ENCODE assay signal across 12 cellular contexts in genomic region chr2:178863856-178864620, GRCh38. TPM values are rescaled to one million over a fixed set of nuclear protein-coding genes. Genes with fewer than 3 reads are reported as not detected.
DNase-seq lines count a peak whose midpoint lies in the region; ATAC-seq and TF ChIP-seq lines count a peak whose summit lies in the region.
"Had no signal": no experiment of that assay in that cellular context is flagged by ENCODE, and none has a peak within 500 bp of the region (broad histone marks: within the 10 kb centered on the region; RNA-seq: fewer than 3 reads in every experiment).

No MANE protein-coding gene starts in this region.

- no peaks in the 10 kb centered on the region for H3K9me3 ChIP-seq in CD4-positive, CD25-positive, alpha-beta regulatory T cell (ENCODE audit: control insufficient read depth in 2 of 2, low read length in 2 of 2)
- no peaks in the 10 kb centered on the region for H3K9me3 ChIP-seq in neural progenitor cell (ENCODE audit: low read depth)

- H4K20me1 ChIP-seq in neural progenitor cell (ENCODE audit: low read depth) = no peaks in the 10 kb centered on the region

- H3K9me3 Mint-ChIP-seq in CD4-positive, CD25-positive, alpha-beta regulatory T cell = no peaks in the 10 kb centered on the region
- no peaks in the 10 kb centered on the region for H3K9me3 Mint-ChIP-seq in neural progenitor cell
- H3K9me3 Mint-ChIP-seq: IgD-negative memory B cell had no signal

- no peak overlapping the region for H3K4me2 ChIP-seq in neural progenitor cell

- TF ChIP-seq CTCF in WI38 (IDR thresholded peaks at IDR 0.05; ENCODE audit: low read depth, low read length) (no peak), neural progenitor cell (IDR thresholded peaks at IDR 0.05) (no peak)

- H3K4me3 Mint-ChIP-seq in CD4-positive, CD25-positive, alpha-beta regulatory T cell = no peak overlapping the region
- no peak overlapping the region for H3K4me3 Mint-ChIP-seq in neural progenitor cell
- H3K4me3 Mint-ChIP-seq: activated CD8-positive, alpha-beta memory T cell treated with anti-CD3 and anti-CD28 coated beads, Interleukin-2, amount 10 ng/mL, durations not matched to agents 7 days and 5 days; IgD-negative memory B cell had no signal

- peaks cover 52% of the 10 kb centered on the region for H3K36me3 Mint-ChIP-seq in CD4-positive, CD25-positive, alpha-beta regulatory T cell
- no peaks in the 10 kb centered on the region for H3K36me3 Mint-ChIP-seq in neural progenitor cell

- no peak overlapping the region for H3K27ac ChIP-seq in CD4-positive, CD25-positive, alpha-beta regulatory T cell (ENCODE audit: insufficient read depth, low read length, poor library complexity, severe bottlenecking)
- H3K27ac ChIP-seq in neural progenitor cell = no peak overlapping the region

- H3K36me3 ChIP-seq in CD4-positive, CD25-positive, alpha-beta regulatory T cell (ENCODE audit: control insufficient read depth, insufficient read depth, low read length) = peaks cover 44% of the 10 kb centered on the region
- no peaks in the 10 kb centered on the region for H3K36me3 ChIP-seq in neural progenitor cell

- H3K79me2 ChIP-seq in neural progenitor cell (ENCODE audit: low read depth) = no peaks in the 10 kb centered on the region

- DNase-seq in CD4-positive, CD25-positive, alpha-beta regulatory T cell = no peak
- DNase-seq in globus pallidus (ENCODE audit: low spot score) (peak; percentile 35), neural progenitor cell (ENCODE audit: low spot score) (peak; percentile 8), UCSD-AML1 (lab: John Stamatoyannopoulos, UW; ENCODE audit: unreplicated experiment) (no peak), T-helper 2 cell (no peak)
- DNase-seq in stimulated activated CD4-positive, alpha-beta T cell treated with anti-CD3 and anti-CD28 coated beads, Interleukin-15, amount 100 ng/mL, for 24 hours = no peak
- DNase-seq in activated naive CD4-positive, alpha-beta T cell (lab: John Stamatoyannopoulos, UW) = no peak
- DNase-seq: activated CD8-positive, alpha-beta memory T cell treated with anti-CD3 and anti-CD28 coated beads, Interleukin-2, amount 10 ng/mL, durations not matched to agents 7 days and 5 days; retina; stimulated activated naive CD8-positive, alpha-beta T cell treated with anti-CD3 and anti-CD28 coated beads, Interleukin-15, Interleukin-2, amounts not matched to agents 100 U/mL and 50 U/mL, for 24 hours had no signal

- H3K4me3 ChIP-seq in CD4-positive, CD25-positive, alpha-beta regulatory T cell (ENCODE audit: low read depth, low read length) = no peak overlapping the region
- H3K4me3 ChIP-seq in WI38 (ENCODE audit: low read depth, low read length) (peak overlapping the region; percentile 6), neural progenitor cell (no peak overlapping the region)

- no peaks in the 10 kb centered on the region for H3K4me1 ChIP-seq in CD4-positive, CD25-positive, alpha-beta regulatory T cell (ENCODE audit: control insufficient read depth, insufficient read depth, low read length, poor library complexity, severe bottlenecking)
- H3K4me1 ChIP-seq in neural progenitor cell = peaks cover 5% of the 10 kb centered on the region

- no peaks in the 10 kb centered on the region for H3K27me3 Mint-ChIP-seq in CD4-positive, CD25-positive, alpha-beta regulatory T cell
- H3K27me3 Mint-ChIP-seq in neural progenitor cell (ENCODE audit: insufficient read depth, low read depth) = no peaks in the 10 kb centered on the region
- H3K27me3 Mint-ChIP-seq: IgD-negative memory B cell had no signal

- H3F3A ChIP-seq in neural progenitor cell (ENCODE audit: low read depth) = no peaks in the 10 kb centered on the region

- peak overlapping the region; percentile 98 for H2AFZ ChIP-seq in neural progenitor cell (replicated peaks)

- no peak for ATAC-seq in CD4-positive, CD25-positive, alpha-beta regulatory T cell (ENCODE audit: low read depth in 2 of 2)
- ATAC-seq: activated CD8-positive, alpha-beta memory T cell treated with anti-CD3 and anti-CD28 coated beads, Interleukin-2, amount 10 ng/mL, durations not matched to agents 7 days and 5 days; stimulated activated naive CD8-positive, alpha-beta T cell treated with anti-CD3 and anti-CD28 coated beads, Interleukin-15, Interleukin-2, amounts not matched to agents 100 U/mL and 50 U/mL, for 24 hours had no signal

- H3K27ac Mint-ChIP-seq in CD4-positive, CD25-positive, alpha-beta regulatory T cell = peak overlapping the region in 2 of 3 donors; percentile 34 to 92
- H3K27ac Mint-ChIP-seq in neural progenitor cell = no peak overlapping the region
- H3K27ac Mint-ChIP-seq: activated CD8-positive, alpha-beta memory T cell treated with anti-CD3 and anti-CD28 coated beads, Interleukin-2, amount 10 ng/mL, durations not matched to agents 7 days and 5 days; IgD-negative memory B cell had no signal

- H3K4me1 Mint-ChIP-seq in CD4-positive, CD25-positive, alpha-beta regulatory T cell = peaks cover 0 to 6% (median 2%) of the 10 kb centered on the region in 4 donors
- peaks cover 11% of the 10 kb centered on the region for H3K4me1 Mint-ChIP-seq in neural progenitor cell
- H3K4me1 Mint-ChIP-seq: activated CD8-positive, alpha-beta memory T cell treated with anti-CD3 and anti-CD28 coated beads, Interleukin-2, amount 10 ng/mL, durations not matched to agents 7 days and 5 days had no signal

- no peak overlapping the region for H3K9ac ChIP-seq in neural progenitor cell

- no peaks in the 10 kb centered on the region for H3K27me3 ChIP-seq in CD4-positive, CD25-positive, alpha-beta regulatory T cell (ENCODE audit: control insufficient read depth, insufficient read depth, low read length)
- H3K27me3 ChIP-seq in neural progenitor cell = no peaks in the 10 kb centered on the region

RNA-seq across cellular contexts. Expression of gene TTN, which starts 56.8 kb away (rescaled TPM):
- 153 TPM for total RNA-seq in CD4-positive, CD25-positive, alpha-beta regulatory T cell
- 1 to 10 TPM; 2.0 to 3.5 (median 2.9) TPM for polyA plus RNA-seq in CD4-positive, CD25-positive, alpha-beta regulatory T cell
- 0.53 and 1.3 TPM in 2 replicates for total RNA-seq in neural progenitor cell (ENCODE audit: low replicate concordance)

Comparison
In these comparisons a context has a peak if more than half of its experiments do, and no peak if none do; other contexts are left out.
1. DNase-seq: peak in globus pallidus (single experiment) and neural progenitor cell (single experiment); none in CD4-positive, CD25-positive, alpha-beta regulatory T cell (0 of 3), stimulated activated CD4-positive, alpha-beta T cell treated with anti-CD3 and anti-CD28 coated beads, Interleukin-15, amount 100 ng/mL, for 24 hours (single experiment), UCSD-AML1 (single experiment), activated naive CD4-positive, alpha-beta T cell (0 of 4) and T-helper 2 cell (0 of 5).
2. RNA of gene TTN, which starts 56.8 kb away (total RNA-seq): 153 TPM in CD4-positive, CD25-positive, alpha-beta regulatory T cell (single experiment); 0.53 to 1.3 TPM in neural progenitor cell; every median in the first group is over 10 times any median in the second.